In the genomic region with DNA sequence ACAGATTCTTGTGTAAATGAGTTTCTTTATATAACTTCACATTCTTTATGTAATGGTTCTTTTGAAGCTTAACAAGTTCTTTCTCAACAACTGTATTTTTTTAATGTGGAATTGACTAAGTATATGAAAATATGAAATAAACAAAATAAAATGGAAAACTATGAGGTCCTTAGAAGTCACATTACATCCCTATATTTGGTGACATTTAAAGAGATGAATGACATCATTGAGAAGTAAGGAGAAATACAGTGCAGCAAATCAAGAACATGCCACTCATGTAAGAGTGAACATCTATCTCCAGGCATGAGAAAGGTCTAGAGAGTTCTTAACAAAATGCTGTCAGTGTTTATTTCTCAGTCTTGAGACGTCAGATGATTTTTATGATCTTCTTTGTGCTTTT, we compare ENCODE assay signal across 25 cellular contexts. TPM values are rescaled to one million over a fixed set of nuclear protein-coding genes. Genes with fewer than 3 reads are reported as not detected.
DNase-seq lines count a peak whose midpoint lies in the region; ATAC-seq, FAIRE-seq and TF ChIP-seq lines count a peak whose summit lies in the region.
"Had no signal": no experiment of that assay in that cellular context is flagged by ENCODE, and none has a peak within 500 bp of the region (broad histone marks: within the 10 kb centered on the region; RNA-seq: fewer than 3 reads in every experiment).

No MANE protein-coding gene starts in this region.

- H3K9me3 Mint-ChIP-seq in activated CD8-positive, alpha-beta T cell treated with anti-CD3 and anti-CD28 coated beads for 36 hours, result peaks cover 3% of the 10 kb centered on the region
- H3K9me3 Mint-ChIP-seq: CD4-positive, CD25-positive, alpha-beta regulatory T cell; immature natural killer cell; nephron progenitor cell; T-helper 1 cell treated with Interleukin-12 subunit alpha and Interleukin-12 subunit beta and Interleukin-4 antibody, amounts not matched to agents 30 μg/mL and 1 μg/mL, for 36 hours had no signal

- intact Hi-C loops in HepG2 (cut with micrococcal nuclease; ENCODE audit: unreplicated experiment) (no loop called here), right lobe of liver (cut with DNase I) (no loop called here)
- intact Hi-C loops in activated CD8-positive, alpha-beta T cell treated with anti-CD3 and anti-CD28 coated beads for 36 hours (cut with micrococcal nuclease), result no loop called here

- H3K27ac Mint-ChIP-seq in activated CD8-positive, alpha-beta T cell treated with anti-CD3 and anti-CD28 coated beads for 36 hours, result no peak overlapping the region
- H3K27ac Mint-ChIP-seq: immature natural killer cell, nephron progenitor cell had no signal

- POLR2A ChIA-PET in HepG2 (lab: Yijun Ruan, JAX), result no interaction called here
- POLR2A ChIA-PET in activated CD8-positive, alpha-beta T cell treated with anti-CD3 and anti-CD28 coated beads for 36 hours (lab: Charles Lee), result interaction anchor here (1.2 kb wide), 1 partner anchor 35 kb away, joined by 4 read pairs; no protein-coding TSS in a partner anchor

- no peak for TF ChIP-seq RAD21 in HepG2 (CRISPR knock-in tag; IDR thresholded peaks at IDR 0.05)

- DNase-seq in HepG2 (ENCODE audit: low spot score) (no peak), right lobe of liver (no peak), SJSA1 (ENCODE audit: low read depth in 1 of 2, low spot score in 2 of 2) (no peak), foreskin melanocyte (peak; percentile 50), HTR-8/SVneo (ENCODE audit: insufficient read length, low spot score) (no peak)
- DNase-seq in activated CD8-positive, alpha-beta T cell treated with anti-CD3 and anti-CD28 coated beads for 36 hours, result no peak
- DNase-seq: activated CD4-positive, alpha-beta T cell treated with anti-CD3 and anti-CD28 coated beads, Interleukin-2, amount 50 U/mL, for 1 hour; activated CD8-positive, alpha-beta memory T cell treated with anti-CD3 and anti-CD28 coated beads, Interleukin-2, amount 50 U/mL, for 4 hours; CD4-positive, CD25-positive, alpha-beta regulatory T cell; cerebellar nuclear complex; DMS 273 treated with DMSO at 0.1 percent for 48 hours; immature natural killer cell; left ventricle myocardium superior; NCI-H2107; NCI-H446; nephron progenitor cell; PC-9; SIG-M5; stimulated activated CD4-positive, alpha-beta T cell treated with anti-CD3 and anti-CD28 coated beads, Interleukin-15, amount 100 ng/mL, for 24 hours; stimulated activated naive CD8-positive, alpha-beta T cell treated with anti-CD3 and anti-CD28 coated beads, Interleukin-15, Interleukin-2, amounts not matched to agents 100 U/mL and 50 U/mL, for 24 hours had no signal

- no peak overlapping the region for H3K4me2 ChIP-seq in HepG2 (ENCODE audit: low read depth, low read length)
- H3K4me2 ChIP-seq: PC-9 had no signal

- TF ChIP-seq EP300 in HepG2 (IDR thresholded peaks at IDR 0.05; ENCODE audit: low read depth in 2 of 2, low read length in 2 of 2) (no peak), HepG2 (CRISPR knock-in tag; IDR thresholded peaks at IDR 0.05; ENCODE audit: borderline replicate concordance) (no peak)

- H3K79me2 ChIP-seq in HepG2 (ENCODE audit: insufficient read depth, low read length), result no peaks in the 10 kb centered on the region

- CTCF ChIA-PET in HepG2 (lab: Yijun Ruan, JAX; ENCODE audit: low intra/inter-chr PET ratio, low total read pairs), result no interaction called here
- CTCF ChIA-PET in activated CD8-positive, alpha-beta T cell treated with anti-CD3 and anti-CD28 coated beads for 36 hours (lab: Charles Lee), result interaction anchor here (1.0 to 2.7 kb wide), 4 partner anchors 33 to 117 kb away, joined by 4 to 8 read pairs (median 6); no protein-coding TSS in a partner anchor

- in situ Hi-C loops in HepG2 (cut with HindIII; ENCODE audit: extremely low pct_ligation_motif_present, low pct_unique_long_range_greater_than_20kb), result no loop called here

- H3K27ac ChIP-seq in HepG2 (ENCODE audit: extremely low read length, insufficient read depth, low read length) (no peak overlapping the region), right lobe of liver (no peak overlapping the region), SJSA1 (peak overlapping the region; percentile 82; the same call in 1 of the 2 replicates)
- H3K27ac ChIP-seq: ovary, PC-9 had no signal

- TF ChIP-seq POLR2A in HepG2 (IDR thresholded peaks at IDR 0.05; ENCODE audit: insufficient read depth in 1 of 2, low read depth in 2 of 2, low read length in 2 of 2), result no peak
- no peak for TF ChIP-seq POLR2A in right lobe of liver (IDR thresholded peaks at IDR 0.05)

- H4K20me1 ChIP-seq in HepG2 (ENCODE audit: insufficient read depth, low read length), result no peaks in the 10 kb centered on the region

- H3K36me3 ChIP-seq in HepG2 (replicated peaks in 1 of 2; ENCODE audit: control insufficient read depth in 1 of 2, insufficient read depth in 2 of 2, low read length in 2 of 2) (no peaks in the 10 kb centered on the region), right lobe of liver (no peaks in the 10 kb centered on the region), SJSA1 (no peaks in the 10 kb centered on the region)
- H3K36me3 ChIP-seq: HAP-1, ovary had no signal

- WGBS in HepG2 (ENCODE audit: low lambda C conversion rate), result 37% methylated on average over 1 of the region's 1 CpG
- WGBS in right lobe of liver (ENCODE audit: insufficient coverage, low coverage, low lambda C conversion rate, missing lambda C conversion rate), result 69% methylated on average over 1 of the region's 1 CpG

- BruUV-seq in HepG2 (replicated peaks; lab: Mats Ljungman, UMichigan), result no TSS peak

- no peak overlapping the region for H3K4me3 Mint-ChIP-seq in activated CD8-positive, alpha-beta T cell treated with anti-CD3 and anti-CD28 coated beads for 36 hours
- H3K4me3 Mint-ChIP-seq: immature natural killer cell, nephron progenitor cell had no signal

- H3K27me3 ChIP-seq in HepG2 (ENCODE audit: control insufficient read depth in 1 of 2, insufficient read depth in 2 of 2, low read length in 2 of 2) (peaks cover 0 to 7% of the 10 kb centered on the region in 2 experiments; a peak in 3 of 5 replicates), right lobe of liver (no peaks in the 10 kb centered on the region), SJSA1 (replicated peaks) (no peaks in the 10 kb centered on the region)
- H3K27me3 ChIP-seq: foreskin keratinocyte, ovary had no signal

- TF ChIP-seq CTCF in HepG2 (CRISPR knock-in tag; IDR thresholded peaks at IDR 0.05), result no peak
- no peak for TF ChIP-seq CTCF in right lobe of liver (IDR thresholded peaks at IDR 0.05)
- TF ChIP-seq CTCF in activated CD8-positive, alpha-beta T cell treated with anti-CD3 and anti-CD28 coated beads for 36 hours (IDR thresholded peaks at IDR 0.05), result no peak

- no peaks in the 10 kb centered on the region for H3K27me3 Mint-ChIP-seq in activated CD8-positive, alpha-beta T cell treated with anti-CD3 and anti-CD28 coated beads for 36 hours
- H3K27me3 Mint-ChIP-seq: CD4-positive, CD25-positive, alpha-beta regulatory T cell had no signal

- H3K4me3 ChIP-seq in HepG2 (replicated peaks in 1 of 3; ENCODE audit: insufficient read depth in 1 of 3, low read depth in 2 of 3, low read length in 3 of 3) (no peak overlapping the region), right lobe of liver (no peak overlapping the region), SJSA1 (no peak overlapping the region)
- H3K4me3 ChIP-seq: HAP-1, ovary, PC-9 had no signal

- ATAC-seq in HepG2 (no peak), right lobe of liver (no peak), GM18861 (IDR thresholded peaks at IDR 0.05; ENCODE audit: unreplicated experiment) (no peak)
- ATAC-seq in activated CD8-positive, alpha-beta T cell treated with anti-CD3 and anti-CD28 coated beads for 36 hours, result no peak
- ATAC-seq: stimulated activated naive CD8-positive, alpha-beta T cell treated with anti-CD3 and anti-CD28 coated beads, Interleukin-15, Interleukin-2, amounts not matched to agents 100 U/mL and 50 U/mL, for 24 hours had no signal

- FAIRE-seq in HepG2 (lab: Jason Lieb, UNC), result no peak
- FAIRE-seq in HTR-8/SVneo (lab: Jason Lieb, UNC), result no peak

- H3K9me3 ChIP-seq in HepG2 (ENCODE audit: low read length) (no peaks in the 10 kb centered on the region), right lobe of liver (no peaks in the 10 kb centered on the region), SJSA1 (replicated peaks) (no peaks in the 10 kb centered on the region)
- H3K9me3 ChIP-seq: HAP-1, ovary had no signal

- no peak overlapping the region for H2AFZ ChIP-seq in HepG2 (ENCODE audit: low read length)
- H2AFZ ChIP-seq: PC-9 had no signal

- no peak overlapping the region for H3K9ac ChIP-seq in HepG2 (ENCODE audit: insufficient read depth, low read depth, low read length)

- H3K4me1 ChIP-seq in HepG2 (ENCODE audit: insufficient read depth, low read length) (peaks cover 40% of the 10 kb centered on the region), right lobe of liver (no peaks in the 10 kb centered on the region), SJSA1 (replicated peaks) (peaks cover 28% of the 10 kb centered on the region)
- H3K4me1 ChIP-seq: HAP-1 had no signal

- H3K4me1 Mint-ChIP-seq in activated CD8-positive, alpha-beta T cell treated with anti-CD3 and anti-CD28 coated beads for 36 hours (ENCODE audit: low read depth), result peaks cover 58% of the 10 kb centered on the region

- H3K36me3 Mint-ChIP-seq in activated CD8-positive, alpha-beta T cell treated with anti-CD3 and anti-CD28 coated beads for 36 hours (ENCODE audit: low read depth), result peaks cover 5% of the 10 kb centered on the region
- H3K36me3 Mint-ChIP-seq: CD4-positive, CD25-positive, alpha-beta regulatory T cell; immature natural killer cell had no signal

RNA-seq across cellular contexts. Expression of gene AAK1, which starts 39.0 kb away (rescaled TPM):
- total RNA-seq in HepG2 (2016; rRNA removed; fragmentation: Illumina TruSeq; extraction: Trizol) (10.3 and 15.2 TPM in 2 replicates), right lobe of liver (10 to 100 TPM; 12.7 to 30.5 (median 20.5) TPM)
- total RNA-seq in HepG2 (2016; cell fraction: cytosol; rRNA removed; fragmentation: Illumina TruSeq; extraction: Trizol; ENCODE audit: low read depth), result 2.4 and 3.1 TPM in 2 replicates
- 9.4 and 12.9 TPM in 2 replicates for total RNA-seq in HepG2 (2016; cell fraction: insoluble cytoplasmic fraction; rRNA removed; fragmentation: Illumina TruSeq; extraction: Trizol)
- total RNA-seq in HepG2 (2016; cell fraction: membrane; rRNA removed; fragmentation: Illumina TruSeq; extraction: Trizol), result 7.2 and 7.6 TPM in 2 replicates
- 20.2 and 27.8 TPM in 2 replicates for total RNA-seq in HepG2 (2016; cell fraction: nucleus; rRNA removed; fragmentation: Illumina TruSeq; extraction: Trizol)
- 9.4 and 9.8 TPM in 2 replicates for polyA plus RNA-seq in HepG2 (2011; rRNA removed)
- 4.3 and 6.0 TPM in 2 replicates for polyA plus RNA-seq in HepG2 (2011; cell fraction: cytosol; rRNA removed)
- polyA plus RNA-seq in HepG2 (2011; cell fraction: nucleus; rRNA removed), result 13.6 and 15.8 TPM in 2 replicates
- 7.2 and 9.5 TPM in 2 replicates for polyA plus RNA-seq in HepG2 (2012)
- 0.59 and 1.3 TPM in 2 replicates for polyA plus RNA-seq in HepG2 (2016; cell fraction: cytosol; fragmentation: Illumina TruSeq; extraction: Trizol; ENCODE audit: low read depth)
- 7.3 and 8.6 TPM in 2 replicates for polyA plus RNA-seq in HepG2 (2016; cell fraction: insoluble cytoplasmic fraction; fragmentation: Illumina TruSeq; extraction: Trizol; ENCODE audit: low read depth)
- 1.5 and 1.9 TPM in 2 replicates for polyA plus RNA-seq in HepG2 (2016; cell fraction: membrane; fragmentation: Illumina TruSeq; extraction: Trizol; ENCODE audit: low read depth)
- 14.2 and 15.4 TPM in 2 replicates for polyA plus RNA-seq in HepG2 (2016; cell fraction: nucleus; fragmentation: Illumina TruSeq; extraction: Trizol; ENCODE audit: insufficient read depth, low read depth)
- polyA minus RNA-seq in HepG2 (2011; rRNA and poly(A)+ RNA removed; ENCODE audit: low replicate concordance), result 8.6 and 11.3 TPM in 2 replicates
- polyA minus RNA-seq in HepG2 (2011; cell fraction: cytosol; rRNA and poly(A)+ RNA removed), result 17.2 and 18.3 TPM in 2 replicates
- 41.1 and 50.6 TPM in 2 replicates for polyA minus RNA-seq in HepG2 (2011; cell fraction: nucleus; rRNA and poly(A)+ RNA removed)
- 83.8 and 84.9 TPM in 2 replicates for total RNA-seq in SJSA1 (2014; rRNA removed; shearing (Covaris generic))
- 100 to 1,000 TPM; 114 to 115 TPM for total RNA-seq in activated CD8-positive, alpha-beta T cell treated with anti-CD3 and anti-CD28 coated beads for 36 hours

RNA-seq across cellular contexts. Expression of gene ANXA4, which starts 59.4 kb away (rescaled TPM):
- total RNA-seq in HepG2 (2016; rRNA removed; fragmentation: Illumina TruSeq; extraction: Trizol) (155 and 237 TPM in 2 replicates), right lobe of liver (100 to 1,000 TPM in 3 of 6 experiments, 10 to 100 TPM in 3; 53.5 to 173 (median 92.1) TPM)
- 17.9 and 22.8 TPM in 2 replicates for total RNA-seq in HepG2 (2016; cell fraction: cytosol; rRNA removed; fragmentation: Illumina TruSeq; extraction: Trizol; ENCODE audit: low read depth)
- 161 and 233 TPM in 2 replicates for total RNA-seq in HepG2 (2016; cell fraction: insoluble cytoplasmic fraction; rRNA removed; fragmentation: Illumina TruSeq; extraction: Trizol)
- 40.1 and 41.9 TPM in 2 replicates for total RNA-seq in HepG2 (2016; cell fraction: membrane; rRNA removed; fragmentation: Illumina TruSeq; extraction: Trizol)
- total RNA-seq in HepG2 (2016; cell fraction: nucleus; rRNA removed; fragmentation: Illumina TruSeq; extraction: Trizol), result 65.6 and 74.7 TPM in 2 replicates
- polyA plus RNA-seq in HepG2 (2011; rRNA removed), result 147 and 168 TPM in 2 replicates
- polyA plus RNA-seq in HepG2 (2011; cell fraction: cytosol; rRNA removed), result 87.5 and 190 TPM in 2 replicates
- 143 and 171 TPM in 2 replicates for polyA plus RNA-seq in HepG2 (2011; cell fraction: nucleus; rRNA removed)
- 61.9 and 99.0 TPM in 2 replicates for polyA plus RNA-seq in HepG2 (2012)
- 31.6 and 32.5 TPM in 2 replicates for polyA plus RNA-seq in HepG2 (2016; cell fraction: cytosol; fragmentation: Illumina TruSeq; extraction: Trizol; ENCODE audit: low read depth)
- 346 and 367 TPM in 2 replicates for polyA plus RNA-seq in HepG2 (2016; cell fraction: insoluble cytoplasmic fraction; fragmentation: Illumina TruSeq; extraction: Trizol; ENCODE audit: low read depth)
- polyA plus RNA-seq in HepG2 (2016; cell fraction: membrane; fragmentation: Illumina TruSeq; extraction: Trizol; ENCODE audit: low read depth), result 39.4 and 42.7 TPM in 2 replicates
- polyA plus RNA-seq in HepG2 (2016; cell fraction: nucleus; fragmentation: Illumina TruSeq; extraction: Trizol; ENCODE audit: insufficient read depth, low read depth), result 146 and 162 TPM in 2 replicates
- 48.3 and 195 TPM in 2 replicates for polyA minus RNA-seq in HepG2 (2011; rRNA and poly(A)+ RNA removed; ENCODE audit: low replicate concordance)
- polyA minus RNA-seq in HepG2 (2011; cell fraction: cytosol; rRNA and poly(A)+ RNA removed), result 90.7 and 108 TPM in 2 replicates
- 70.5 and 74.0 TPM in 2 replicates for polyA minus RNA-seq in HepG2 (2011; cell fraction: nucleus; rRNA and poly(A)+ RNA removed)
- total RNA-seq in SJSA1 (2014; rRNA removed; shearing (Covaris generic)), result 9.6 and 18.2 TPM in 2 replicates
- 10 to 100 TPM; 14.6 to 17.5 TPM for total RNA-seq in activated CD8-positive, alpha-beta T cell treated with anti-CD3 and anti-CD28 coated beads for 36 hours
